Comparison of ENCODE assay signal across 17 cellular contexts in genomic region chr3:139300416-139300815, GRCh38.
"Had no signal": no experiment of that assay in that cellular context is flagged by ENCODE, and none has a peak within 500 bp of the region (broad histone marks: within the 10 kb centered on the region; RNA-seq: fewer than 3 reads in every experiment).

No MANE protein-coding gene starts in this region.

- H3K4me1 ChIP-seq: left lung, thyroid gland had no signal

- H3K4me3 Mint-ChIP-seq: activated T-cell treated with anti-CD3 and anti-CD28 coated beads, Interleukin-2, amount 50 U/mL, for 72 hours had no signal

- H3K9me3 Mint-ChIP-seq: activated T-cell treated with anti-CD3 and anti-CD28 coated beads, Interleukin-2, amount 50 U/mL, for 72 hours had no signal

- H3K36me3 ChIP-seq: left lung, thyroid gland had no signal

- DNase-seq: activated effector memory CD4-positive, alpha-beta T cell treated with anti-CD3 and anti-CD28 coated beads, Interleukin-2, amount 50 U/mL, for 16 hours; activated naive CD4-positive, alpha-beta T cell treated with anti-CD3 and anti-CD28 coated beads, Interleukin-2, amount 50 U/mL, for 16 hours; activated T-cell treated with anti-CD3 and anti-CD28 coated beads, Interleukin-2, amount 50 U/mL, for 72 hours; foreskin melanocyte; glutamatergic neuron; left lung; mammary epithelial cell; occipital lobe; retina; stimulated activated CD4-positive, alpha-beta T cell treated with anti-CD3 and anti-CD28 coated beads, Interleukin-12 subunit alpha, Interleukin-12 subunit beta, amount 100 ng/mL, for 4 hours; stimulated activated CD4-positive, alpha-beta T cell treated with anti-CD3 and anti-CD28 coated beads, Interleukin-1b, Interleukin-23, amount 100 ng/mL, for 48 hours; stimulated activated CD8-positive, alpha-beta memory T cell treated with anti-CD3 and anti-CD28 coated beads, Interleukin-4, amount 100 ng/mL, for 48 hours; stimulated activated naive CD4-positive, alpha-beta T cell; T-helper 1 cell; thyroid gland had no signal

- H3K4me3 ChIP-seq: left lung, thyroid gland had no signal

- ATAC-seq: activated CD4-positive, CD25-positive, alpha-beta regulatory T cell treated with anti-CD3 and anti-CD28 coated beads, Interleukin-2, amount 50 U/mL, for 24 hours; activated T-cell treated with anti-CD3 and anti-CD28 coated beads, Interleukin-2, amount 50 U/mL, for 72 hours; left lung had no signal

- H3K27ac Mint-ChIP-seq: activated T-cell treated with anti-CD3 and anti-CD28 coated beads, Interleukin-2, amount 50 U/mL, for 72 hours had no signal

- H3K27ac ChIP-seq: epithelial cell of prostate, left lung, thyroid gland had no signal

- H3K27me3 ChIP-seq: left lung, thyroid gland had no signal

- H3K9me3 ChIP-seq: left lung, thyroid gland had no signal
